ENCODE assay signal across 1 cellular context in genomic region chr17:50429793-50430192, GRCh38.
TF ChIP-seq lines count a peak whose summit lies in the region.

No MANE protein-coding gene starts in this region.

TF ChIP-seq in HepG2, 621 proteins besides CTCF, POLR2A, EP300 and RAD21:
- TF ChIP-seq AGO1 (IDR thresholded peaks at IDR 0.05; ENCODE audit: low read depth, low read length, poor library complexity, severe bottlenecking) = no peak
- TF ChIP-seq ZNF772 (CRISPR knock-in tag; IDR thresholded peaks at IDR 0.05) = 0 out of 2 replicates have a peak, but pooled peaks have one; percentile 29
- 0 out of 2 replicates have a peak, but pooled peaks have one; percentile 13 for TF ChIP-seq ZNF891 (CRISPR knock-in tag; IDR thresholded peaks at IDR 0.05)
- TF ChIP-seq, protein P1, sequence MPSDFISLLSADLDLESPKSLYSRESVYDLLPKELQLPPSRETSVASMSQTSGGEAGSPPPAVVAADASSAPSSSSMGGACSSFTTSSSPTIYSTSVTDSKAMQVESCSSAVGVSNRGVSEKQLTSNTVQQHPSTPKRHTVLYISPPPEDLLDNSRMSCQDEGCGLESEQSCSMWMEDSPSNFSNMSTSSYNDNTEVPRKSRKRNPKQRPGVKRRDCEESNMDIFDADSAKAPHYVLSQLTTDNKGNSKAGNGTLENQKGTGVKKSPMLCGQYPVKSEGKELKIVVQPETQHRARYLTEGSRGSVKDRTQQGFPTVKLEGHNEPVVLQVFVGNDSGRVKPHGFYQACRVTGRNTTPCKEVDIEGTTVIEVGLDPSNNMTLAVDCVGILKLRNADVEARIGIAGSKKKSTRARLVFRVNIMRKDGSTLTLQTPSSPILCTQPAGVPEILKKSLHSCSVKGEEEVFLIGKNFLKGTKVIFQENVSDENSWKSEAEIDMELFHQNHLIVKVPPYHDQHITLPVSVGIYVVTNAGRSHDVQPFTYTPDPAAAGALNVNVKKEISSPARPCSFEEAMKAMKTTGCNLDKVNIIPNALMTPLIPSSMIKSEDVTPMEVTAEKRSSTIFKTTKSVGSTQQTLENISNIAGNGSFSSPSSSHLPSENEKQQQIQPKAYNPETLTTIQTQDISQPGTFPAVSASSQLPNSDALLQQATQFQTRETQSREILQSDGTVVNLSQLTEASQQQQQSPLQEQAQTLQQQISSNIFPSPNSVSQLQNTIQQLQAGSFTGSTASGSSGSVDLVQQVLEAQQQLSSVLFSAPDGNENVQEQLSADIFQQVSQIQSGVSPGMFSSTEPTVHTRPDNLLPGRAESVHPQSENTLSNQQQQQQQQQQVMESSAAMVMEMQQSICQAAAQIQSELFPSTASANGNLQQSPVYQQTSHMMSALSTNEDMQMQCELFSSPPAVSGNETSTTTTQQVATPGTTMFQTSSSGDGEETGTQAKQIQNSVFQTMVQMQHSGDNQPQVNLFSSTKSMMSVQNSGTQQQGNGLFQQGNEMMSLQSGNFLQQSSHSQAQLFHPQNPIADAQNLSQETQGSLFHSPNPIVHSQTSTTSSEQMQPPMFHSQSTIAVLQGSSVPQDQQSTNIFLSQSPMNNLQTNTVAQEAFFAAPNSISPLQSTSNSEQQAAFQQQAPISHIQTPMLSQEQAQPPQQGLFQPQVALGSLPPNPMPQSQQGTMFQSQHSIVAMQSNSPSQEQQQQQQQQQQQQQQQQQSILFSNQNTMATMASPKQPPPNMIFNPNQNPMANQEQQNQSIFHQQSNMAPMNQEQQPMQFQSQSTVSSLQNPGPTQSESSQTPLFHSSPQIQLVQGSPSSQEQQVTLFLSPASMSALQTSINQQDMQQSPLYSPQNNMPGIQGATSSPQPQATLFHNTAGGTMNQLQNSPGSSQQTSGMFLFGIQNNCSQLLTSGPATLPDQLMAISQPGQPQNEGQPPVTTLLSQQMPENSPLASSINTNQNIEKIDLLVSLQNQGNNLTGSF (CRISPR knock-in tag; IDR thresholded peaks at IDR 0.05) = no peak
- TF ChIP-seq ZNF784 (CRISPR knock-in tag; IDR thresholded peaks at IDR 0.05; ENCODE audit: borderline replicate concordance) = no peak
- 0 out of 2 replicates have a peak, but pooled peaks have one; percentile 27 for TF ChIP-seq ZNF572 (CRISPR knock-in tag; IDR thresholded peaks at IDR 0.05)
- peak; percentile 70; the same call in 1 of the 2 replicates for TF ChIP-seq ZNF274 (CRISPR knock-in tag; IDR thresholded peaks at IDR 0.05)
- TF ChIP-seq ZNF598 (CRISPR knock-in tag; IDR thresholded peaks at IDR 0.05; ENCODE audit: borderline replicate concordance) = peak; percentile 45; the same call in 1 of the 2 replicates
